In genomic region chr11:130403301-130403804, GRCh38 we compare ENCODE assay signal across 9 cellular contexts. TPM values are rescaled to one million over a fixed set of nuclear protein-coding genes. Genes with fewer than 3 reads are reported as not detected.
A peak's percentile ranks its signal among the peaks of the same experiment; 100 is the strongest.
DNase-seq lines count a peak whose midpoint lies in the region; TF ChIP-seq lines count a peak whose summit lies in the region.
"Had no signal": no experiment of that assay in that cellular context is flagged by ENCODE, and none has a peak within 500 bp of the region (broad histone marks: within the 10 kb centered on the region; RNA-seq: fewer than 3 reads in every experiment).

No MANE protein-coding gene starts in this region.

- peak overlapping the region; percentile 74 to 84 (median 82) for H3K27ac ChIP-seq in sigmoid colon

- H3K9me3 ChIP-seq in sigmoid colon: no peaks in the 10 kb centered on the region

- peaks cover 0 to 6% (median 0%) of the 10 kb centered on the region in 4 donors for H3K36me3 ChIP-seq in sigmoid colon

- no peaks in the 10 kb centered on the region for H3K36me3 Mint-ChIP-seq in activated naive CD8-positive, alpha-beta T cell treated with anti-CD3 and anti-CD28 coated beads for 36 hours
- H3K36me3 Mint-ChIP-seq: memory B cell had no signal

- in situ Hi-C loops in astrocyte of the spinal cord (cut with HindIII; ENCODE audit: low sequenced_read_pairs): no loop called here

- peak in 2 of 4 donors; percentile 34 to 47 for TF ChIP-seq EP300 in sigmoid colon (IDR thresholded peaks at IDR 0.05)

- H3K4me1 Mint-ChIP-seq in activated naive CD8-positive, alpha-beta T cell treated with anti-CD3 and anti-CD28 coated beads for 36 hours: peaks cover 8% of the 10 kb centered on the region

- 74 to 79% methylated on average over 11 of the region's 11 CpGs for WGBS in sigmoid colon, 2 donors

- intact Hi-C loops in sigmoid colon (cut with DNase I): loop anchor here (10.0 kb wide), 1 partner anchor 329 kb away; no protein-coding TSS in a partner anchor

- H3K9me3 Mint-ChIP-seq in activated naive CD8-positive, alpha-beta T cell treated with anti-CD3 and anti-CD28 coated beads for 36 hours: no peaks in the 10 kb centered on the region
- H3K9me3 Mint-ChIP-seq: memory B cell had no signal

- DNase-seq in H4 (ENCODE audit: low spot score) (peak; percentile 81), astrocyte of the spinal cord (ENCODE audit: low read depth, low spot score) (peak; percentile 87), hypothalamus (lab: John Stamatoyannopoulos, UW) (peak in 32 of 51 donors; percentile 14 to 85 (median 30)), sigmoid colon (peak; percentile 91), SHP77 treated with DMSO at 0.1 percent for 48 hours (lab: John Stamatoyannopoulos, UW) (no peak), NCI-H774 (lab: John Stamatoyannopoulos, UW) (no peak)
- DNase-seq in stimulated activated CD4-positive, alpha-beta T cell treated with anti-CD3 and anti-CD28 coated beads, Interleukin-15, amount 100 ng/mL, for 24 hours: no peak
- DNase-seq in activated naive CD8-positive, alpha-beta T cell treated with anti-CD3 and anti-CD28 coated beads for 36 hours: no peak

- no peak overlapping the region for H3K4me3 Mint-ChIP-seq in activated naive CD8-positive, alpha-beta T cell treated with anti-CD3 and anti-CD28 coated beads for 36 hours
- H3K4me3 Mint-ChIP-seq: memory B cell had no signal

- peaks cover 0 to 78% (median 70%) of the 10 kb centered on the region in 4 donors for H3K4me1 ChIP-seq in sigmoid colon

- no peak for TF ChIP-seq POLR2A in sigmoid colon (IDR thresholded peaks at IDR 0.05)

- peaks cover 18% of the 10 kb centered on the region for H3K27me3 Mint-ChIP-seq in activated naive CD8-positive, alpha-beta T cell treated with anti-CD3 and anti-CD28 coated beads for 36 hours

- no peak for TF ChIP-seq CTCF in astrocyte of the spinal cord (IDR thresholded peaks at IDR 0.05; ENCODE audit: low read depth, low read length)
- no peak for TF ChIP-seq CTCF in sigmoid colon (IDR thresholded peaks at IDR 0.05)

- no peak overlapping the region for H3K27ac Mint-ChIP-seq in activated naive CD8-positive, alpha-beta T cell treated with anti-CD3 and anti-CD28 coated beads for 36 hours
- H3K27ac Mint-ChIP-seq: memory B cell had no signal

- H3K27me3 ChIP-seq in sigmoid colon: no peaks in the 10 kb centered on the region

- H3K4me3 ChIP-seq in astrocyte of the spinal cord (ENCODE audit: low read depth, low read length) (no peak overlapping the region), sigmoid colon (no peak overlapping the region)

RNA-seq across cellular contexts. Expression of gene ADAMTS8, which starts 25.1 kb away (rescaled TPM):
- 0.04 TPM in 1 of 2 replicates, not detected in the other for total RNA-seq in H4 (2014; rRNA removed; shearing (Covaris generic))
- total RNA-seq in sigmoid colon: 10 to 100 TPM in 1 of 4 donors, 1 to 10 TPM in 3; 3.5 to 11.9 (median 6.7) TPM
- polyA plus RNA-seq in sigmoid colon: 1 to 10 TPM in 1 of 3 donors, under 1 TPM in 1, not detected in 1; under 0.01 to 3.3 TPM
- not detected for total RNA-seq in activated naive CD8-positive, alpha-beta T cell treated with anti-CD3 and anti-CD28 coated beads for 36 hours

RNA-seq across cellular contexts. Expression of gene ADAMTS15, which starts 45.1 kb away (rescaled TPM):
- total RNA-seq in H4 (2014; rRNA removed; shearing (Covaris generic)): 0.62 and 0.82 TPM in 2 replicates
- 1 to 10 TPM; 2.1 to 8.9 (median 3.2) TPM for total RNA-seq in sigmoid colon
- 1 to 10 TPM in 1 of 3 donors, under 1 TPM in 2; 0.46 to 6.1 (median 0.60) TPM for polyA plus RNA-seq in sigmoid colon
- total RNA-seq in activated naive CD8-positive, alpha-beta T cell treated with anti-CD3 and anti-CD28 coated beads for 36 hours: not detected

Comparison
In these comparisons a context has a peak if more than half of its experiments do, and no peak if none do; other contexts are left out.
1. DNase-seq: peak in H4 (single experiment), astrocyte of the spinal cord (single experiment), hypothalamus (32 of 51) and sigmoid colon (single experiment); none in SHP77 treated with DMSO at 0.1 percent for 48 hours (single experiment), stimulated activated CD4-positive, alpha-beta T cell treated with anti-CD3 and anti-CD28 coated beads, Interleukin-15, amount 100 ng/mL, for 24 hours (single experiment), activated naive CD8-positive, alpha-beta T cell treated with anti-CD3 and anti-CD28 coated beads for 36 hours (single experiment) and NCI-H774 (single experiment).